ENCODE assay signal across 10 cellular contexts in genomic region chr11:126114486-126115252, GRCh38. TPM values are rescaled to one million over a fixed set of nuclear protein-coding genes. Genes with fewer than 3 reads are reported as not detected.
DNase-seq lines count a peak whose midpoint lies in the region; TF ChIP-seq lines count a peak whose summit lies in the region.
"Had no signal": no experiment of that assay in that cellular context is flagged by ENCODE, and none has a peak within 500 bp of the region (broad histone marks: within the 10 kb centered on the region; RNA-seq: fewer than 3 reads in every experiment).

No MANE protein-coding gene starts in this region.

- H3K4me1 ChIP-seq in esophagus (ENCODE audit: control insufficient read depth in 2 of 2, insufficient read depth in 2 of 2, low read length in 1 of 2) (peaks cover 3 to 15% of the 10 kb centered on the region in 2 donors), rectal smooth muscle tissue (ENCODE audit: control insufficient read depth, insufficient read depth, low read length) (peaks cover 56% of the 10 kb centered on the region)

- H3K4me3 ChIP-seq in esophagus (ENCODE audit: low read depth in 1 of 2, low read length in 2 of 2) = no peak overlapping the region
- no peak overlapping the region for H3K4me3 ChIP-seq in rectal smooth muscle tissue (ENCODE audit: low read length)

- no peaks in the 10 kb centered on the region for H3K27me3 ChIP-seq in esophagus (ENCODE audit: control insufficient read depth in 1 of 2, insufficient read depth in 2 of 2, low read length in 2 of 2)
- H3K27me3 ChIP-seq in rectal smooth muscle tissue (ENCODE audit: control insufficient read depth, insufficient read depth, low read length) = no peaks in the 10 kb centered on the region

- H3K36me3 ChIP-seq in esophagus (ENCODE audit: control insufficient read depth in 2 of 2, insufficient read depth in 2 of 2, low read length in 1 of 2) (no peaks in the 10 kb centered on the region), rectal smooth muscle tissue (ENCODE audit: control insufficient read depth, insufficient read depth, low read length) (no peaks in the 10 kb centered on the region)

- no peak overlapping the region for H3K9ac ChIP-seq in rectal smooth muscle tissue (ENCODE audit: low read length)

- no peaks in the 10 kb centered on the region for H3K9me3 ChIP-seq in esophagus (ENCODE audit: control insufficient read depth in 2 of 2, insufficient read depth in 1 of 2, low read depth in 1 of 2, low read length in 1 of 2)

- WGBS in esophagus, 2 donors = 50 to 60% methylated on average over 8 of the region's 8 CpGs

- peak overlapping the region; percentile 65 to 85 for H3K27ac ChIP-seq in esophagus (ENCODE audit: low read depth in 2 of 2, low read length in 1 of 2)
- peak overlapping the region; percentile 79 for H3K27ac ChIP-seq in rectal smooth muscle tissue (ENCODE audit: low read depth, low read length)
- H3K27ac ChIP-seq in substantia nigra (ENCODE audit: low read depth, low read length, poor library complexity, severe bottlenecking) = no peak overlapping the region

- TF ChIP-seq POLR2A in erythroblast (IDR thresholded peaks at IDR 0.05; ENCODE audit: low read length) = no peak

- peak; percentile 75 for DNase-seq in DMS 273 treated with DMSO at 0.1 percent for 48 hours (lab: John Stamatoyannopoulos, UW)
- DNase-seq in NCI-H2196 treated with DMSO at 0.1 percent for 48 hours (lab: John Stamatoyannopoulos, UW; ENCODE audit: unreplicated experiment) = peak; percentile 56
- DNase-seq in LoVo (ENCODE audit: low spot score) = no peak
- DNase-seq in substantia nigra (lab: John Stamatoyannopoulos, UW) = no peak
- DNase-seq in NOMO-1 (lab: John Stamatoyannopoulos, UW; ENCODE audit: unreplicated experiment in 2 of 2) = no peak
- DNase-seq in erythroblast (lab: John Stamatoyannopoulos, UW) = no peak
- DNase-seq: activated CD4-positive, alpha-beta T cell treated with anti-CD3 and anti-CD28 coated beads, Interleukin-2, amount 50 U/mL, for 1 hour; amniotic stem cell had no signal

RNA-seq across cellular contexts. Expression of gene CDON, which starts 52.0 kb away (rescaled TPM):
- polyA plus RNA-seq in esophagus = under 1 TPM; 0.61 TPM

Comparison
In these comparisons a context has a peak if more than half of its experiments do, and no peak if none do; other contexts are left out.
1. DNase-seq: peak in DMS 273 treated with DMSO at 0.1 percent for 48 hours (single experiment) and NCI-H2196 treated with DMSO at 0.1 percent for 48 hours (single experiment); none in LoVo (single experiment), substantia nigra (0 of 49), NOMO-1 (0 of 2) and erythroblast (0 of 2).